ENCODE assay signal across 9 cellular contexts in genomic region chr6:17394192-17394611, GRCh38. TPM values are rescaled to one million over a fixed set of nuclear protein-coding genes. Genes with fewer than 3 reads are reported as not detected.
DNase-seq lines count a peak whose midpoint lies in the region; ATAC-seq and TF ChIP-seq lines count a peak whose summit lies in the region.
"Had no signal": no experiment of that assay in that cellular context is flagged by ENCODE, and none has a peak within 500 bp of the region (broad histone marks: within the 10 kb centered on the region; RNA-seq: fewer than 3 reads in every experiment).

No MANE protein-coding gene starts in this region.

- no peak for TF ChIP-seq POLR2A in heart left ventricle (IDR thresholded peaks at IDR 0.05)

- H3K27ac ChIP-seq in heart left ventricle = peak overlapping the region; percentile 46 to 93 (median 84)
- H3K27ac ChIP-seq in osteoblast (ENCODE audit: low read depth, low read length) = peak overlapping the region; percentile 19

- H3K27me3 ChIP-seq in heart left ventricle (peaks cover 0 to 29% (median 0%) of the 10 kb centered on the region in 9 donors), osteoblast (ENCODE audit: insufficient read depth, low read length) (no peaks in the 10 kb centered on the region)

- H3K4me3 ChIP-seq in heart left ventricle (peak overlapping the region; percentile 18 to 88 (median 62)), osteoblast (ENCODE audit: insufficient read depth, low read length) (peak overlapping the region; percentile 79)

- H3K79me2 ChIP-seq in osteoblast (ENCODE audit: insufficient read depth, low read length) = peaks cover 18% of the 10 kb centered on the region

- H3K9me3 ChIP-seq in heart left ventricle = peaks cover 0 to 10% (median 0%) of the 10 kb centered on the region in 12 donors
- no peaks in the 10 kb centered on the region for H3K9me3 ChIP-seq in osteoblast (ENCODE audit: low read depth, low read length)

- TF ChIP-seq CTCF in Calu3 (IDR thresholded peaks at IDR 0.05; ENCODE audit: unreplicated experiment) (no peak), heart left ventricle (IDR thresholded peaks at IDR 0.05) (no peak), osteoblast (IDR thresholded peaks at IDR 0.05; ENCODE audit: extremely low read depth, low read depth, low read length) (no peak), GM13976 (IDR thresholded peaks at IDR 0.05; ENCODE audit: borderline replicate concordance, control extremely low read depth, extremely low read depth, insufficient read depth, missing control alignments) (no peak)

- H3K27ac Mint-ChIP-seq in Calu3 (ENCODE audit: unreplicated experiment) = peak overlapping the region; percentile 69
- no peak overlapping the region for H3K27ac Mint-ChIP-seq in activated T-helper 17 cell treated with anti-CD3 and anti-CD28 coated beads, Interleukin-2, amount 50 U/mL, for 72 hours

- no peaks in the 10 kb centered on the region for H3K9me3 Mint-ChIP-seq in Calu3 (ENCODE audit: low read depth, unreplicated experiment)
- H3K9me3 Mint-ChIP-seq in activated T-helper 17 cell treated with anti-CD3 and anti-CD28 coated beads, Interleukin-2, amount 50 U/mL, for 72 hours = no peaks in the 10 kb centered on the region

- H3K4me1 ChIP-seq in heart left ventricle = peaks cover 0 to 7% (median 2%) of the 10 kb centered on the region in 12 donors
- peaks cover 10% of the 10 kb centered on the region for H3K4me1 ChIP-seq in osteoblast (ENCODE audit: insufficient read depth, low read length)

- peaks cover 15% of the 10 kb centered on the region for H3K36me3 Mint-ChIP-seq in Calu3 (ENCODE audit: insufficient read depth, unreplicated experiment)
- H3K36me3 Mint-ChIP-seq in activated T-helper 17 cell treated with anti-CD3 and anti-CD28 coated beads, Interleukin-2, amount 50 U/mL, for 72 hours (ENCODE audit: low read depth) = no peaks in the 10 kb centered on the region

- CTCF ChIA-PET in Calu3 (lab: Charles Lee) = no interaction called here

- H4K20me1 ChIP-seq in osteoblast (ENCODE audit: insufficient read depth, low read length) = no peaks in the 10 kb centered on the region

- intact Hi-C loops in Calu3 (cut with micrococcal nuclease; ENCODE audit: unreplicated experiment) (loop anchor here (10.0 kb wide), 1 partner anchor 109 kb away; the partner anchor contains the start of gene RBM24), heart left ventricle (cut with DNase I) (loop anchor here in 6 of 10 donors (5.0 to 10.0 kb wide), 6 partner anchors 71 to 107 kb away; no protein-coding TSS in a partner anchor)

- no peaks in the 10 kb centered on the region for H3K36me3 ChIP-seq in heart left ventricle
- no peaks in the 10 kb centered on the region for H3K36me3 ChIP-seq in osteoblast (ENCODE audit: insufficient read depth, low read length)

- BruUV-seq in Calu3 (replicated peaks; lab: Mats Ljungman, UMichigan) = no TSS peak

- peak overlapping the region; percentile 72 for H3K4me3 Mint-ChIP-seq in Calu3 (ENCODE audit: low read depth, unreplicated experiment)
- peak overlapping the region; percentile 51 for H3K4me3 Mint-ChIP-seq in activated T-helper 17 cell treated with anti-CD3 and anti-CD28 coated beads, Interleukin-2, amount 50 U/mL, for 72 hours

- no peaks in the 10 kb centered on the region for H3K27me3 Mint-ChIP-seq in Calu3 (ENCODE audit: unreplicated experiment)
- peaks cover 64% of the 10 kb centered on the region for H3K27me3 Mint-ChIP-seq in activated T-helper 17 cell treated with anti-CD3 and anti-CD28 coated beads, Interleukin-2, amount 50 U/mL, for 72 hours

- no peaks in the 10 kb centered on the region for H3K4me1 Mint-ChIP-seq in Calu3 (ENCODE audit: low read depth, unreplicated experiment)
- H3K4me1 Mint-ChIP-seq in activated T-helper 17 cell treated with anti-CD3 and anti-CD28 coated beads, Interleukin-2, amount 50 U/mL, for 72 hours = no peaks in the 10 kb centered on the region

- peak overlapping the region; percentile 87 for H3K4me2 ChIP-seq in osteoblast (ENCODE audit: insufficient read depth, low read length)

- no peak for ATAC-seq in activated T-helper 17 cell treated with anti-CD3 and anti-CD28 coated beads, Interleukin-2, amount 50 U/mL, for 72 hours (replicated peaks)
- ATAC-seq in heart left ventricle (peak in 3 of 4 donors; percentile 31 to 58 (median 54)), GM18909 (IDR thresholded peaks at IDR 0.05; ENCODE audit: poor library complexity, unreplicated experiment) (no peak), HG03565 (IDR thresholded peaks at IDR 0.05; ENCODE audit: unreplicated experiment) (no peak)

- in situ Hi-C loops in GM13976 (cut with MboI; ENCODE audit: low sequenced_read_pairs, unreplicated experiment) = no loop called here

- 1 to 6% (median 3%) methylated on average over 11 to 12 of the region's 12 CpGs for WGBS in heart left ventricle, 4 donors

- H2AFZ ChIP-seq in osteoblast (ENCODE audit: low read length) = peak overlapping the region; percentile 78

- peak; percentile 52 for DNase-seq in Calu3
- peak; percentile 17 to 33 for DNase-seq in Kasumi-1 (lab: John Stamatoyannopoulos, UW)
- DNase-seq in heart left ventricle = peak in 4 of 5 donors; percentile 32 to 42 (median 38)
- DNase-seq in osteoblast (ENCODE audit: insufficient read length, low spot score, missing footprints) = peak; percentile 93
- no peak for DNase-seq in GM13976 (ENCODE audit: low spot score)

RNA-seq across cellular contexts. Expression of gene CAP2, which starts 0.8 kb away (rescaled TPM):
- total RNA-seq in Calu3 (2022) (14.6 and 15.7 TPM in 2 replicates), heart left ventricle (100 to 1,000 TPM in 7 of 9 donors, 10 to 100 TPM in 2; 70.8 to 187 (median 143) TPM), osteoblast (10.0 and 12.3 TPM in 2 replicates)
- not detected for total RNA-seq in activated T-helper 17 cell treated with anti-CD3 and anti-CD28 coated beads, Interleukin-2, amount 50 U/mL, for 72 hours
- 10 to 100 TPM; 61.3 to 80.8 TPM for polyA plus RNA-seq in heart left ventricle
- total RNA-seq: T-helper 1 cell treated with Interleukin-12 subunit alpha and Interleukin-12 subunit beta and Interleukin-4 antibody, amounts not matched to agents 30 ng/mL and 1 ng/mL, for 36 hours had no signal

Comparison
In these comparisons a context has a peak if more than half of its experiments do, and no peak if none do; other contexts are left out.
1. ATAC-seq: peak in heart left ventricle (3 of 4); none in activated T-helper 17 cell treated with anti-CD3 and anti-CD28 coated beads, Interleukin-2, amount 50 U/mL, for 72 hours (single experiment), GM18909 (single experiment) and HG03565 (single experiment).
2. RNA of gene CAP2, which starts 0.8 kb away (total RNA-seq): 70.8 to 187 TPM in heart left ventricle, 14.6 to 15.7 TPM in Calu3 and 10.0 to 12.3 TPM in osteoblast; not detected in activated T-helper 17 cell treated with anti-CD3 and anti-CD28 coated beads, Interleukin-2, amount 50 U/mL, for 72 hours; every median in the first group is over 10 times any median in the second.